In genomic region chr17:12680407-12680897, GRCh38 we compare ENCODE assay signal across 22 cellular contexts. TPM values are rescaled to one million over a fixed set of nuclear protein-coding genes. Genes with fewer than 3 reads are reported as not detected.
A peak's percentile ranks its signal among the peaks of the same experiment; 100 is the strongest.
DNase-seq lines count a peak whose midpoint lies in the region; ATAC-seq, FAIRE-seq and TF ChIP-seq lines count a peak whose summit lies in the region.
"Had no signal": no experiment of that assay in that cellular context is flagged by ENCODE, and none has a peak within 500 bp of the region (broad histone marks: within the 10 kb centered on the region; RNA-seq: fewer than 3 reads in every experiment).

No MANE protein-coding gene starts in this region.

- H4K20me1 ChIP-seq in SK-N-SH (ENCODE audit: insufficient read depth) = no peaks in the 10 kb centered on the region

- TF ChIP-seq RAD21 in SK-N-SH (IDR thresholded peaks at IDR 0.05; ENCODE audit: low read length) = no peak

- WGBS in gastroesophageal sphincter (ENCODE audit: low coverage in 1 of 2), 2 donors = 18 to 20% methylated on average over 7 to 14 of the region's 14 CpGs
- 15% methylated on average over 14 of the region's 14 CpGs for WGBS in SK-N-SH (ENCODE audit: low lambda C conversion rate)

- peak overlapping the region; percentile 88 to 96 (median 91) for H3K27ac ChIP-seq in gastroesophageal sphincter
- no peak overlapping the region for H3K27ac ChIP-seq in SK-N-SH (ENCODE audit: low read depth in 2 of 2, low read length in 1 of 2)
- H3K27ac ChIP-seq: RWPE1, tibial nerve had no signal

- H3K79me2 ChIP-seq in SK-N-SH (ENCODE audit: insufficient read depth) = no peaks in the 10 kb centered on the region

- peaks cover 3 to 91% (median 8%) of the 10 kb centered on the region in 3 donors for H3K4me1 ChIP-seq in gastroesophageal sphincter
- H3K4me1 ChIP-seq in SK-N-SH (ENCODE audit: control insufficient read depth in 1 of 2, insufficient read depth in 2 of 2, low read depth in 1 of 2, low read length in 1 of 2) = no peaks in the 10 kb centered on the region
- H3K4me1 ChIP-seq: tibial nerve had no signal

- no peak for TF ChIP-seq EP300 in gastroesophageal sphincter (IDR thresholded peaks at IDR 0.05)
- no peak for TF ChIP-seq EP300 in SK-N-SH (IDR thresholded peaks at IDR 0.05; ENCODE audit: borderline replicate concordance in 1 of 2, low read depth in 1 of 2, low read length in 1 of 2)

- H3K36me3 ChIP-seq in gastroesophageal sphincter = no peaks in the 10 kb centered on the region
- H3K36me3 ChIP-seq in SK-N-SH (replicated peaks in 1 of 2; ENCODE audit: control insufficient read depth in 1 of 2, insufficient read depth in 2 of 2, low read length in 1 of 2) = no peaks in the 10 kb centered on the region
- H3K36me3 ChIP-seq: tibial nerve had no signal

- peaks cover 12% of the 10 kb centered on the region for H3K4me1 Mint-ChIP-seq in nephron progenitor cell
- H3K4me1 Mint-ChIP-seq: stimulated activated effector memory CD8-positive, alpha-beta T cell treated with anti-CD3 and anti-CD28 coated beads, Interleukin-12 subunit alpha, Interleukin-12 subunit beta, amount 100 ng/mL, for 72 hours had no signal

- H3K27me3 ChIP-seq in gastroesophageal sphincter (no peaks in the 10 kb centered on the region), SK-N-SH (ENCODE audit: insufficient read depth) (peaks cover 29% of the 10 kb centered on the region)
- H3K27me3 ChIP-seq: tibial nerve had no signal

- no peaks in the 10 kb centered on the region for H3K9me3 ChIP-seq in gastroesophageal sphincter
- no peaks in the 10 kb centered on the region for H3K9me3 ChIP-seq in SK-N-SH
- H3K9me3 ChIP-seq: tibial nerve had no signal

- H3K4me3 Mint-ChIP-seq in nephron progenitor cell = no peak overlapping the region
- H3K4me3 Mint-ChIP-seq: effector memory CD8-positive, alpha-beta T cell; stimulated activated effector memory CD8-positive, alpha-beta T cell treated with anti-CD3 and anti-CD28 coated beads, Interleukin-12 subunit alpha, Interleukin-12 subunit beta, amount 100 ng/mL, for 72 hours had no signal

- CTCF ChIA-PET in SK-N-SH (lab: Yijun Ruan, JAX) = no interaction called here

- TF ChIP-seq CTCF in gastroesophageal sphincter (IDR thresholded peaks at IDR 0.05) (no peak), nephron progenitor cell (IDR thresholded peaks at IDR 0.05) (no peak), SK-N-SH (IDR thresholded peaks at IDR 0.05) (no peak)

- no peaks in the 10 kb centered on the region for H3K9me2 ChIP-seq in SK-N-SH

- H3K27ac Mint-ChIP-seq in nephron progenitor cell = peak overlapping the region; percentile 38
- H3K27ac Mint-ChIP-seq: activated naive CD4-positive, alpha-beta T cell treated with anti-CD3 and anti-CD28 coated beads, Interleukin-2, amount 50 U/mL, for 72 hours; effector memory CD8-positive, alpha-beta T cell; stimulated activated effector memory CD8-positive, alpha-beta T cell treated with anti-CD3 and anti-CD28 coated beads, Interleukin-12 subunit alpha, Interleukin-12 subunit beta, amount 100 ng/mL, for 72 hours had no signal

- peak; percentile 89 for ATAC-seq in gastroesophageal sphincter
- ATAC-seq: activated naive CD4-positive, alpha-beta T cell treated with anti-CD3 and anti-CD28 coated beads, Interleukin-2, amount 50 U/mL, for 72 hours; effector memory CD8-positive, alpha-beta T cell; K562; stimulated activated effector memory CD8-positive, alpha-beta T cell treated with anti-CD3 and anti-CD28 coated beads, Interleukin-12 subunit alpha, Interleukin-12 subunit beta, amount 100 ng/mL, for 72 hours had no signal

- no peaks in the 10 kb centered on the region for H3F3A ChIP-seq in SK-N-SH (replicated peaks; ENCODE audit: insufficient read depth)

- POLR2A ChIA-PET in SK-N-SH (lab: Yijun Ruan, JAX) = no interaction called here

- peaks cover 7% of the 10 kb centered on the region for H3K27me3 Mint-ChIP-seq in nephron progenitor cell (ENCODE audit: low read depth, poor library complexity)
- H3K27me3 Mint-ChIP-seq: effector memory CD8-positive, alpha-beta T cell had no signal

- H3K4me3 ChIP-seq in gastroesophageal sphincter (peak overlapping the region in 1 of 2 donors; percentile 38), SK-N-SH (ENCODE audit: low read depth in 2 of 2, low read length in 1 of 2) (no peak overlapping the region)
- H3K4me3 ChIP-seq: K562, tibial nerve had no signal

- FAIRE-seq in GM12891 (lab: Jason Lieb, UNC) = no peak
- FAIRE-seq: H1, K562, TTC549 had no signal

- no peak overlapping the region for H3K9ac ChIP-seq in SK-N-SH

- H3K36me3 Mint-ChIP-seq in nephron progenitor cell (ENCODE audit: low read depth) = no peaks in the 10 kb centered on the region
- H3K36me3 Mint-ChIP-seq: activated naive CD4-positive, alpha-beta T cell treated with anti-CD3 and anti-CD28 coated beads, Interleukin-2, amount 50 U/mL, for 72 hours; stimulated activated effector memory CD8-positive, alpha-beta T cell treated with anti-CD3 and anti-CD28 coated beads, Interleukin-12 subunit alpha, Interleukin-12 subunit beta, amount 100 ng/mL, for 72 hours had no signal

- H3K9me3 Mint-ChIP-seq in nephron progenitor cell = no peaks in the 10 kb centered on the region
- H3K9me3 Mint-ChIP-seq: effector memory CD8-positive, alpha-beta T cell had no signal

- DNase-seq in ELF-1 (ENCODE audit: low read depth, low spot score) = peak; percentile 65
- DNase-seq in NCI-H1105 (lab: John Stamatoyannopoulos, UW) = peak; percentile 61
- DNase-seq in nephron progenitor cell = no peak
- DNase-seq in SK-N-SH = no peak
- DNase-seq in NCI-H2107 (lab: John Stamatoyannopoulos, UW) = no peak
- DNase-seq in GM12891 (ENCODE audit: insufficient read length, low spot score) = no peak
- no peak for DNase-seq in SHP77 treated with DMSO at 0.1 percent for 48 hours (lab: John Stamatoyannopoulos, UW)
- DNase-seq: activated CD8-positive, alpha-beta memory T cell treated with anti-CD3 and anti-CD28 coated beads for 24 hours; activated T-cell treated with anti-CD3 and anti-CD28 coated beads, Interleukin-2, amount 50 U/mL, for 48 hours; AML-193; DMS79; effector memory CD8-positive, alpha-beta T cell; MM.1S; NCI-H187 had no signal

- H3K4me2 ChIP-seq in SK-N-SH = no peak overlapping the region

- no peak overlapping the region for H2AFZ ChIP-seq in SK-N-SH (ENCODE audit: low read depth)

- TF ChIP-seq POLR2A in gastroesophageal sphincter (IDR thresholded peaks at IDR 0.05) (no peak), GM12891 (IDR thresholded peaks at IDR 0.05; ENCODE audit: low read depth, low read length) (no peak)

TF ChIP-seq in SK-N-SH, 30 proteins besides CTCF, POLR2A, EP300 and RAD21:
- TF ChIP-seq PBX3 (IDR thresholded peaks at IDR 0.05) (no peak), TAF1 (IDR thresholded peaks at IDR 0.05; ENCODE audit: borderline replicate concordance, low read depth, low read length) (no peak), NRF1 (IDR thresholded peaks at IDR 0.05; ENCODE audit: low read depth, low read length) (no peak), TEAD4 (IDR thresholded peaks at IDR 0.05; ENCODE audit: borderline replicate concordance, insufficient read depth) (no peak), GATA2 (CRISPR knock-in tag; IDR thresholded peaks at IDR 0.05) (no peak), CHD2 (IDR thresholded peaks at IDR 0.05; ENCODE audit: low read length, partially characterized antibody) (no peak), MAX (IDR thresholded peaks at IDR 0.05; ENCODE audit: low read depth) (no peak)
TF ChIP-seq in SK-N-SH: peak in this region for 0.

TF ChIP-seq in GM12891, 5 proteins besides CTCF, POLR2A, EP300 and RAD21:
- TF ChIP-seq TAF1 (IDR thresholded peaks at IDR 0.05; ENCODE audit: low read depth, low read length) (no peak), PAX5 (IDR thresholded peaks at IDR 0.05; ENCODE audit: insufficient read depth, low read length, severe bottlenecking) (no peak), SPI1 (IDR thresholded peaks at IDR 0.05; ENCODE audit: low read depth, low read length) (no peak), POU2F2 (IDR thresholded peaks at IDR 0.05; ENCODE audit: low read depth, low read length) (no peak), POLR2AphosphoS5 (IDR thresholded peaks at IDR 0.05; ENCODE audit: low read depth, low read length) (no peak)

RNA-seq across cellular contexts. Expression of gene MYOCD, which starts 14.8 kb away (rescaled TPM):
- total RNA-seq in gastroesophageal sphincter = 100 to 1,000 TPM in 3 of 4 donors, 10 to 100 TPM in 1; 93.0 to 219 (median 120) TPM
- not detected in 2 replicates for polyA plus RNA-seq in SK-N-SH (2012; rRNA removed)
- polyA plus RNA-seq in SK-N-SH (2012; cell fraction: cytosol; rRNA removed) = not detected in 2 replicates
- polyA plus RNA-seq in SK-N-SH (2012; cell fraction: nucleus; rRNA removed) = not detected in 2 replicates
- 0.03 TPM for polyA plus RNA-seq in GM12891 (2012; ENCODE audit: low read depth, missing spikeins)
- total RNA-seq: activated naive CD4-positive, alpha-beta T cell treated with anti-CD3 and anti-CD28 coated beads, Interleukin-2, amount 50 U/mL, for 72 hours; K562 had no signal
- polyA plus RNA-seq: K562 had no signal

Comparison
In these comparisons a context has a peak if more than half of its experiments do, and no peak if none do; other contexts are left out.
1. DNase-seq: peak in ELF-1 (single experiment) and NCI-H1105 (single experiment); none in nephron progenitor cell (single experiment), SK-N-SH (single experiment), NCI-H2107 (single experiment), GM12891 (single experiment) and SHP77 treated with DMSO at 0.1 percent for 48 hours (single experiment).
2. H3K27ac ChIP-seq: peak in gastroesophageal sphincter (4 of 4); none in SK-N-SH (0 of 2).